Comparison of ENCODE assay signal across 9 cellular contexts in the genomic region with DNA sequence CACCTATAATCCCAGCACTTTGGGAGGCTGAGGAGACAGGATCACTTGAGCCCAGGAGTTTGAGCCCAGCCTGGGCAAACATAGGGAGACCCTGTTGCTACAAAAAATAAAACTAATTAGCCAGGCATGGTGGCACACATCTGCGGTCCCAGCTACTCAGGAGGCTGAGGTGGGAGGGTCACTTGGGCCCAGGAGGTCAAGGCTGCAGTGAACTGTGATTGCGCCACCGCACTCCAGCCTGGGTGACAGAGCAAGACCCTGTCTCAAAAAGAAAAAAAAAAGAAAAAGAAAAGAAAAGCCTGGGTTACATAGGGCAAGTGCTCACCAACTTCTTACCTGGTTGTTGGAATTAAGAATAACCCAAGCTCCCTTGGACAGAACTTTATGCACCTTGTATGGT.
"Had no signal": no experiment of that assay in that cellular context is flagged by ENCODE, and none has a peak within 500 bp of the region (broad histone marks: within the 10 kb centered on the region; RNA-seq: fewer than 3 reads in every experiment).

No MANE protein-coding gene starts in this region.

- H3K9me3 Mint-ChIP-seq: H9, HFFc6 had no signal

- H3K27ac Mint-ChIP-seq: H9, HFFc6 had no signal

- DNase-seq: GOT3, H7, H9, HCEC 1CT, HFFc6 had no signal

- FAIRE-seq: H1, H54 had no signal

- H3K36me3 ChIP-seq: HAP-1 had no signal

- H3K9me3 ChIP-seq: HAP-1 had no signal

- H3K4me3 ChIP-seq: HAP-1 had no signal

- ATAC-seq: HCT116 had no signal

- H3K4me3 Mint-ChIP-seq: H9, HFFc6 had no signal
